Comparison of ENCODE assay signal across 1 cellular context in genomic region chr3:173025941-173026340, GRCh38.
TF ChIP-seq lines count a peak whose summit lies in the region.

No MANE protein-coding gene starts in this region.

TF ChIP-seq in K562, 482 proteins besides CTCF, POLR2A, EP300 and RAD21 (continued from another document):
- no peak for TF ChIP-seq BRF2 (IDR thresholded peaks at IDR 0.05; ENCODE audit: borderline replicate concordance, insufficient read depth, insufficient read length)
- 0 out of 2 replicates have a peak, but pooled peaks have one; percentile 24 for TF ChIP-seq ZNF592 (IDR thresholded peaks at IDR 0.05)
